1 cellular context compared by ENCODE assay signal in the genomic region with DNA sequence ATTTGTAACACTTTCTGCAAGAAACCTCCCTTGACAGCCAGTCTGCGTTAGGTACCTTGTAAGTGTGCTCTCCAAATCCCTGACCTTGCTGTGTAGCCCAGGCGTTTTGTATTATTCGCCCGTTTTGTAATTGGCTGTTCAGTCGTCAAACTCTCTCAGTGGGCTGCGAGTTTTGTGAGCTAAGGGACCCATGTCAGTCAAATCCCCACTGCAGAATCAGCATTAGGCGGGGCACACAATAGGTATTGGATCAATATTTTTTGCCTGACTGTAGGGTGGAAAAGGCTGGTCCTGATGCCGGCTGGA.
TF ChIP-seq lines count a peak whose summit lies in the region.

No MANE protein-coding gene starts in this region.

TF ChIP-seq in endothelial cell of umbilical vein, 7 proteins besides CTCF, POLR2A, EP300 and RAD21:
- TF ChIP-seq POLR2AphosphoS5 (IDR thresholded peaks at IDR 0.05; ENCODE audit: insufficient read depth, low read depth, low read length) (no peak), MYC (IDR thresholded peaks at IDR 0.05; ENCODE audit: low read depth, low read length) (no peak), EZH2 (IDR thresholded peaks at IDR 0.05; ENCODE audit: borderline replicate concordance, low read depth, low read length, severe bottlenecking) (no peak), GATA2 (IDR thresholded peaks at IDR 0.05; ENCODE audit: insufficient read depth, insufficient read length, low read depth, low read length) (no peak), FOS (IDR thresholded peaks at IDR 0.05; ENCODE audit: borderline replicate concordance, insufficient read depth, low read length) (no peak), JUN (IDR thresholded peaks at IDR 0.05; ENCODE audit: borderline replicate concordance, insufficient read depth, insufficient read length, low read depth) (no peak)
- TF ChIP-seq, protein P1, sequence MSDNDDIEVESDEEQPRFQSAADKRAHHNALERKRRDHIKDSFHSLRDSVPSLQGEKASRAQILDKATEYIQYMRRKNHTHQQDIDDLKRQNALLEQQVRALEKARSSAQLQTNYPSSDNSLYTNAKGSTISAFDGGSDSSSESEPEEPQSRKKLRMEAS (IDR thresholded peaks at IDR 0.05; ENCODE audit: insufficient read depth, insufficient read length) = no peak
